ENCODE assay signal across 8 cellular contexts in genomic region chr2:56184500-56184996, GRCh38. TPM values are rescaled to one million over a fixed set of nuclear protein-coding genes. Genes with fewer than 3 reads are reported as not detected.
DNase-seq lines count a peak whose midpoint lies in the region; ATAC-seq and TF ChIP-seq lines count a peak whose summit lies in the region.

No MANE protein-coding gene starts in this region.

- WGBS in neuronal stem cell (ENCODE audit: extremely low coverage in 2 of 2, insufficient read length in 2 of 2, insufficient replicate concordance in 1 of 2), 2 donors = no CpG with 5 or more reads among the region's 64 CpGs

- H3K18ac ChIP-seq in neuronal stem cell (ENCODE audit: low read length) = peak overlapping the region; percentile 59

- H2BK120ac ChIP-seq in neuronal stem cell (ENCODE audit: low read depth, low read length) = no peak overlapping the region

- H3K4ac ChIP-seq in neuronal stem cell (ENCODE audit: low read length) = no peak overlapping the region

- H3K4me3 ChIP-seq in epithelial cell of proximal tubule (ENCODE audit: low read depth, low read length) (peak overlapping the region; percentile 54), neuronal stem cell (ENCODE audit: low read length in 2 of 2) (peak overlapping the region in 1 of 2 donors; percentile 83)

- H3K9ac ChIP-seq in neuronal stem cell (ENCODE audit: low read depth, low read length, poor library complexity) = no peak overlapping the region

- H2BK12ac ChIP-seq in neuronal stem cell (ENCODE audit: low read length) = peak overlapping the region; percentile 64

- no peaks in the 10 kb centered on the region for H3K36me3 ChIP-seq in neuronal stem cell (replicated peaks in 1 of 2; ENCODE audit: control insufficient read depth in 2 of 2, insufficient read depth in 2 of 2, low read length in 2 of 2)

- H4K8ac ChIP-seq in neuronal stem cell (ENCODE audit: low read depth, low read length) = no peak overlapping the region

- H2AK5ac ChIP-seq in neuronal stem cell (ENCODE audit: low read depth, low read length) = no peak overlapping the region

- no peaks in the 10 kb centered on the region for H3K79me1 ChIP-seq in neuronal stem cell (ENCODE audit: low read depth, low read length)

- peak overlapping the region; percentile 90 for H2AFZ ChIP-seq in neuronal stem cell (ENCODE audit: low read length)

- TF ChIP-seq CTCF in 22Rv1 (IDR thresholded peaks at IDR 0.05) = no peak
- no peak for TF ChIP-seq CTCF in epithelial cell of proximal tubule (conservative IDR thresholded peaks at IDR 0.05; ENCODE audit: low read depth, low read length)

- H3K9me3 ChIP-seq in neuronal stem cell (replicated peaks in 1 of 2; ENCODE audit: control insufficient read depth in 2 of 2, insufficient read depth in 1 of 2, low read depth in 1 of 2, low read length in 2 of 2) = no peaks in the 10 kb centered on the region

- peak overlapping the region; percentile 61 for H3K23ac ChIP-seq in neuronal stem cell (ENCODE audit: low read depth, low read length, poor library complexity)

- DNase-seq in NCI-H345 (lab: John Stamatoyannopoulos, UW) (peak; percentile 57), epithelial cell of proximal tubule (ENCODE audit: low read depth) (no peak), neuronal stem cell (ENCODE audit: low spot score) (peak; percentile 43), HCEC 1CT (no peak), SK-N-DZ (ENCODE audit: low spot score) (no peak)
- DNase-seq in NK-92 treated with Interleukin-12 subunit alpha and Interleukin-12 subunit beta, amount 100 ng/mL, for 24 hours (lab: John Stamatoyannopoulos, UW) = no peak

- H2BK5ac ChIP-seq in neuronal stem cell (ENCODE audit: low read length) = no peak overlapping the region

- H4K91ac ChIP-seq in neuronal stem cell (ENCODE audit: low read depth, low read length, poor library complexity) = no peak overlapping the region

- no peak overlapping the region for H3K14ac ChIP-seq in neuronal stem cell (ENCODE audit: low read length)

- H3K27me3 ChIP-seq in neuronal stem cell (ENCODE audit: control insufficient read depth in 3 of 3, insufficient read depth in 3 of 3, low read depth in 1 of 3, low read length in 3 of 3) = peaks cover 0 to 74% (median 10%) of the 10 kb centered on the region in 3 experiments

- peak overlapping the region; percentile 99 for H3K4me2 ChIP-seq in neuronal stem cell (ENCODE audit: insufficient read depth, low read length, poor library complexity, severe bottlenecking)

- peak; percentile 20 for ATAC-seq in GM18909 (IDR thresholded peaks at IDR 0.05; ENCODE audit: poor library complexity, unreplicated experiment)

- peak overlapping the region; percentile 62 for H3K27ac ChIP-seq in 22Rv1
- no peak overlapping the region for H3K27ac ChIP-seq in neuronal stem cell (replicated peaks; ENCODE audit: low read length)

- no peak overlapping the region for H2BK15ac ChIP-seq in neuronal stem cell (ENCODE audit: low read length)

- peaks cover 0 to 10% of the 10 kb centered on the region in 2 donors for H3K4me1 ChIP-seq in neuronal stem cell (ENCODE audit: control insufficient read depth in 2 of 2, insufficient read depth in 1 of 2, low read depth in 1 of 2, low read length in 2 of 2)

RNA-seq across cellular contexts. Expression of gene CCDC85A, which starts 0.8 kb away (rescaled TPM):
- total RNA-seq in epithelial cell of proximal tubule = 0.07 and 0.17 TPM in 2 replicates
- polyA plus RNA-seq in neuronal stem cell (2013, experiment 1 of 2) = 0.84 TPM
- polyA plus RNA-seq in neuronal stem cell (2013, experiment 2 of 2) = 0.76 TPM
- 0.24 and 0.42 TPM in 2 replicates for polyA plus RNA-seq in SK-N-DZ (2014; cell fraction: cytosol; rRNA removed)
- 0.16 TPM in 1 of 2 replicates, not detected in the other for polyA plus RNA-seq in SK-N-DZ (2014; cell fraction: nucleus; rRNA removed)

Comparison
In these comparisons a context has a peak if more than half of its experiments do, and no peak if none do; other contexts are left out.
1. DNase-seq: peak in NCI-H345 (single experiment) and neuronal stem cell (single experiment); none in epithelial cell of proximal tubule (single experiment), HCEC 1CT (single experiment), SK-N-DZ (single experiment) and NK-92 treated with Interleukin-12 subunit alpha and Interleukin-12 subunit beta, amount 100 ng/mL, for 24 hours (single experiment).